10 cellular contexts compared by ENCODE assay signal in genomic region chr10:132418520-132419416, GRCh38. TPM values are rescaled to one million over a fixed set of nuclear protein-coding genes. Genes with fewer than 3 reads are reported as not detected.
DNase-seq lines count a peak whose midpoint lies in the region; ATAC-seq and TF ChIP-seq lines count a peak whose summit lies in the region.
"Had no signal": no experiment of that assay in that cellular context is flagged by ENCODE, and none has a peak within 500 bp of the region (broad histone marks: within the 10 kb centered on the region; RNA-seq: fewer than 3 reads in every experiment).

No MANE protein-coding gene starts in this region.

- no peaks in the 10 kb centered on the region for H3K9me3 Mint-ChIP-seq in activated naive CD8-positive, alpha-beta T cell treated with anti-CD3 and anti-CD28 coated beads, Interleukin-2, amount 50 U/mL, for 24 hours
- H3K9me3 Mint-ChIP-seq: CD4-positive, CD25-positive, alpha-beta regulatory T cell had no signal

- H3K9me2 ChIP-seq in SK-N-SH: no peaks in the 10 kb centered on the region

- peaks cover 34% of the 10 kb centered on the region for H3K4me1 Mint-ChIP-seq in activated naive CD8-positive, alpha-beta T cell treated with anti-CD3 and anti-CD28 coated beads, Interleukin-2, amount 50 U/mL, for 24 hours

- TF ChIP-seq RAD21 in SK-N-SH (IDR thresholded peaks at IDR 0.05; ENCODE audit: low read length): no peak

- H3K27me3 ChIP-seq in SK-N-SH (ENCODE audit: insufficient read depth) (no peaks in the 10 kb centered on the region), layer of hippocampus (ENCODE audit: control insufficient read depth, insufficient read depth, low read length) (no peaks in the 10 kb centered on the region), upper lobe of left lung (no peaks in the 10 kb centered on the region)

- H3K4me3 ChIP-seq in SK-N-SH (ENCODE audit: low read depth in 2 of 2, low read length in 1 of 2): no peak overlapping the region
- no peak overlapping the region for H3K4me3 ChIP-seq in SK-N-MC
- no peak overlapping the region for H3K4me3 ChIP-seq in upper lobe of left lung

- H3K27ac ChIP-seq in SK-N-SH (ENCODE audit: low read depth in 2 of 2, low read length in 1 of 2) (no peak overlapping the region), SK-N-MC (peak overlapping the region; percentile 74), layer of hippocampus (ENCODE audit: low read depth, low read length) (peak overlapping the region; percentile 19), upper lobe of left lung (peak overlapping the region; percentile 91 to 98 (median 94))

- H3K4me1 ChIP-seq in SK-N-SH (ENCODE audit: control insufficient read depth in 1 of 2, insufficient read depth in 2 of 2, low read depth in 1 of 2, low read length in 1 of 2) (peaks cover 8 to 41% of the 10 kb centered on the region in 2 experiments; a peak in 2 of 4 replicates), upper lobe of left lung (peaks cover 65 to 86% (median 72%) of the 10 kb centered on the region in 4 donors)

- H3K36me3 ChIP-seq in SK-N-SH (replicated peaks in 1 of 2; ENCODE audit: control insufficient read depth in 1 of 2, insufficient read depth in 2 of 2, low read length in 1 of 2): no peaks in the 10 kb centered on the region
- H3K36me3 ChIP-seq in SK-N-MC (ENCODE audit: insufficient read depth, low read length): peaks cover 4% of the 10 kb centered on the region; the same call in 1 of the 2 replicates
- peaks cover 0 to 10% (median 3%) of the 10 kb centered on the region in 4 donors for H3K36me3 ChIP-seq in upper lobe of left lung

- no peak overlapping the region for H2AFZ ChIP-seq in SK-N-SH (ENCODE audit: low read depth)

- no peaks in the 10 kb centered on the region for H3K79me2 ChIP-seq in SK-N-SH (ENCODE audit: insufficient read depth)

- peak; percentile 49 for DNase-seq in SK-N-SH
- no peak for DNase-seq in SK-N-MC (ENCODE audit: low read depth, low spot score)
- DNase-seq in upper lobe of left lung: peak; percentile 87 to 94
- no peak for DNase-seq in effector CD4-positive, alpha-beta T cell
- no peak for DNase-seq in activated naive CD8-positive, alpha-beta T cell treated with anti-CD3 and anti-CD28 coated beads, Interleukin-2, amount 50 U/mL, for 24 hours
- DNase-seq: aorta; CD4-positive, CD25-positive, alpha-beta regulatory T cell had no signal

- peak in 2 of 4 donors; percentile 34 to 77 for TF ChIP-seq POLR2A in upper lobe of left lung (IDR thresholded peaks at IDR 0.05)

- TF ChIP-seq EP300 in SK-N-SH (IDR thresholded peaks at IDR 0.05; ENCODE audit: borderline replicate concordance in 1 of 2, low read depth in 1 of 2, low read length in 1 of 2) (no peak), upper lobe of left lung (IDR thresholded peaks at IDR 0.05) (peak in 2 of 4 donors; percentile 5 to 36)

- no peak overlapping the region for H3K4me2 ChIP-seq in SK-N-SH

- H4K20me1 ChIP-seq in SK-N-SH (ENCODE audit: insufficient read depth): no peaks in the 10 kb centered on the region

- no peaks in the 10 kb centered on the region for H3F3A ChIP-seq in SK-N-SH (replicated peaks; ENCODE audit: insufficient read depth)

- 75% methylated on average over 13 of the region's 18 CpGs for WGBS in SK-N-SH (ENCODE audit: low lambda C conversion rate)
- WGBS in upper lobe of left lung, 2 donors: 20 to 45% methylated on average over 1 to 15 of the region's 18 CpGs

- no peak for ATAC-seq in SK-N-SH treated with all-trans-retinoic acid at 6 μM for 48 hours
- peak; percentile 18 to 84 for ATAC-seq in upper lobe of left lung (ENCODE audit: low FRiP score in 2 of 2)
- no peak for ATAC-seq in GM18520 (IDR thresholded peaks at IDR 0.05; ENCODE audit: unreplicated experiment)
- no peak for ATAC-seq in activated naive CD8-positive, alpha-beta T cell treated with anti-CD3 and anti-CD28 coated beads, Interleukin-2, amount 50 U/mL, for 24 hours

- no peaks in the 10 kb centered on the region for H3K27me3 Mint-ChIP-seq in activated naive CD8-positive, alpha-beta T cell treated with anti-CD3 and anti-CD28 coated beads, Interleukin-2, amount 50 U/mL, for 24 hours
- H3K27me3 Mint-ChIP-seq: CD4-positive, CD25-positive, alpha-beta regulatory T cell had no signal

- no peak overlapping the region for H3K4me3 Mint-ChIP-seq in activated naive CD8-positive, alpha-beta T cell treated with anti-CD3 and anti-CD28 coated beads, Interleukin-2, amount 50 U/mL, for 24 hours
- H3K4me3 Mint-ChIP-seq: CD4-positive, CD25-positive, alpha-beta regulatory T cell had no signal

- POLR2A ChIA-PET in SK-N-SH (lab: Yijun Ruan, JAX): interaction anchor here (0.6 kb wide), 1 partner anchor 10 kb away, joined by 3 read pairs; no protein-coding TSS in a partner anchor

- no peak overlapping the region for H3K27ac Mint-ChIP-seq in activated naive CD8-positive, alpha-beta T cell treated with anti-CD3 and anti-CD28 coated beads, Interleukin-2, amount 50 U/mL, for 24 hours
- H3K27ac Mint-ChIP-seq: CD4-positive, CD25-positive, alpha-beta regulatory T cell had no signal

- H3K36me3 Mint-ChIP-seq in activated naive CD8-positive, alpha-beta T cell treated with anti-CD3 and anti-CD28 coated beads, Interleukin-2, amount 50 U/mL, for 24 hours (ENCODE audit: low read depth): no peaks in the 10 kb centered on the region

- CTCF ChIA-PET in SK-N-SH (lab: Yijun Ruan, JAX): interaction anchor here (2.0 to 2.1 kb wide), 2 partner anchors 9 to 28 kb away, joined by 6 to 9 read pairs; no protein-coding TSS in a partner anchor

- H3K9me3 ChIP-seq in SK-N-SH (no peaks in the 10 kb centered on the region), SK-N-MC (ENCODE audit: low read depth, low read length) (no peaks in the 10 kb centered on the region), upper lobe of left lung (no peaks in the 10 kb centered on the region)

- TF ChIP-seq CTCF in SK-N-SH (IDR thresholded peaks at IDR 0.05) (no peak), upper lobe of left lung (IDR thresholded peaks at IDR 0.05) (peak in 1 of 6 experiments; percentile 12)

- H3K9ac ChIP-seq in SK-N-SH (no peak overlapping the region), SK-N-MC (ENCODE audit: insufficient read length) (no peak overlapping the region)

TF ChIP-seq in SK-N-SH, 30 proteins besides CTCF, POLR2A, EP300 and RAD21 (continues in another document):
- no peak for TF ChIP-seq ELF1 (IDR thresholded peaks at IDR 0.05)
- TF ChIP-seq ZBTB33 (IDR thresholded peaks at IDR 0.05; ENCODE audit: borderline replicate concordance, low read depth): no peak
- TF ChIP-seq NRF1 (IDR thresholded peaks at IDR 0.05; ENCODE audit: low read depth, low read length): no peak
- no peak for TF ChIP-seq FOXM1 (IDR thresholded peaks at IDR 0.05; ENCODE audit: low read depth)

TF ChIP-seq in SK-N-SH treated with all-trans-retinoic acid at 6 μM for 48 hours, 23 proteins besides CTCF, POLR2A, EP300 and RAD21:
- TF ChIP-seq ZFP3 (CRISPR knock-in tag; IDR thresholded peaks at IDR 0.05) (no peak), ZC3H10 (CRISPR knock-in tag; IDR thresholded peaks at IDR 0.05) (no peak), CSDC2 (CRISPR knock-in tag; IDR thresholded peaks at IDR 0.05) (no peak), TOX (CRISPR knock-in tag; IDR thresholded peaks at IDR 0.05; ENCODE audit: borderline replicate concordance) (no peak), ZNF70 (CRISPR knock-in tag; IDR thresholded peaks at IDR 0.05) (no peak), BACH2 (CRISPR knock-in tag; IDR thresholded peaks at IDR 0.05; ENCODE audit: borderline replicate concordance) (no peak), ESRRG (CRISPR knock-in tag; IDR thresholded peaks at IDR 0.05) (no peak), RARB (CRISPR knock-in tag; IDR thresholded peaks at IDR 0.05) (no peak), ZNF8 (CRISPR knock-in tag; IDR thresholded peaks at IDR 0.05) (no peak)

RNA-seq across cellular contexts. Expression of gene PWWP2B, which starts 21.8 kb away (rescaled TPM):
- polyA plus RNA-seq in SK-N-SH (2012; rRNA removed): 2.0 and 2.4 TPM in 2 replicates
- polyA plus RNA-seq in SK-N-SH (2012; cell fraction: cytosol; rRNA removed): 0.93 and 1.9 TPM in 2 replicates
- polyA plus RNA-seq in SK-N-SH (2012; cell fraction: nucleus; rRNA removed): 2.3 and 3.2 TPM in 2 replicates
- 10 to 100 TPM; 20.2 to 54.4 (median 32.9) TPM for total RNA-seq in upper lobe of left lung

Comparison
In these comparisons a context has a peak if more than half of its experiments do, and no peak if none do; other contexts are left out.
1. DNase-seq: peak in SK-N-SH (single experiment) and upper lobe of left lung (2 of 2); none in SK-N-MC (single experiment), effector CD4-positive, alpha-beta T cell (single experiment) and activated naive CD8-positive, alpha-beta T cell treated with anti-CD3 and anti-CD28 coated beads, Interleukin-2, amount 50 U/mL, for 24 hours (single experiment).
2. H3K27ac ChIP-seq: peak in SK-N-MC (single experiment), layer of hippocampus (single experiment) and upper lobe of left lung (4 of 4); none in SK-N-SH (0 of 2).
3. ATAC-seq: peak in upper lobe of left lung (2 of 2); none in SK-N-SH treated with all-trans-retinoic acid at 6 μM for 48 hours (single experiment), GM18520 (single experiment) and activated naive CD8-positive, alpha-beta T cell treated with anti-CD3 and anti-CD28 coated beads, Interleukin-2, amount 50 U/mL, for 24 hours (single experiment).